29 cellular contexts compared by ENCODE assay signal in genomic region chr1:24178404-24178803, GRCh38. TPM values are rescaled to one million over a fixed set of nuclear protein-coding genes. Genes with fewer than 3 reads are reported as not detected.
"Had no signal": no experiment of that assay in that cellular context is flagged by ENCODE, and none has a peak within 500 bp of the region (broad histone marks: within the 10 kb centered on the region; RNA-seq: fewer than 3 reads in every experiment).

No MANE protein-coding gene starts in this region.

- H3K9me3 Mint-ChIP-seq: activated naive CD4-positive, alpha-beta T cell treated with anti-CD3 and anti-CD28 coated beads, Interleukin-2, amount 50 U/mL, for 24 hours; activated T-helper 2 cell treated with anti-CD3 and anti-CD28 coated beads, Interferon-gamma antibody, Interleukin-2, Interleukin-4, amounts not matched to agents 10 μg/mL and 5 μg/mL and 100 μg/mL, durations not matched to agents 14 hours and 24 hours and 36 hours; central memory CD8-positive, alpha-beta T cell; stimulated activated naive CD8-positive, alpha-beta T cell treated with anti-CD3 and anti-CD28 coated beads, Interleukin-15, amount 100 ng/mL, for 72 hours had no signal

- H3K4me3 Mint-ChIP-seq: activated CD4-positive, alpha-beta T cell treated with anti-CD3 and anti-CD28 coated beads for 36 hours; activated CD8-positive, alpha-beta memory T cell treated with anti-CD3 and anti-CD28 coated beads, Interleukin-2, amount 10 ng/mL, durations not matched to agents 7 days and 5 days; activated CD8-positive, alpha-beta T cell treated with anti-CD3 and anti-CD28 coated beads, Interleukin-2, amount 10 ng/mL, durations not matched to agents 7 days and 5 days; activated naive CD4-positive, alpha-beta T cell treated with anti-CD3 and anti-CD28 coated beads, Interleukin-2, amount 50 U/mL, for 24 hours; central memory CD8-positive, alpha-beta T cell; nephron progenitor cell; stimulated activated memory B cell treated with anti-CD40 and anti-IgM and Interleukin-4, amounts not matched to agents 10 μg/mL and 1 μg/mL and 100 μg/mL, for 72 hours; stimulated activated naive CD8-positive, alpha-beta T cell treated with anti-CD3 and anti-CD28 coated beads, Interleukin-15, amount 100 ng/mL, for 72 hours had no signal

- H3K36me3 ChIP-seq: gastroesophageal sphincter, ovary, sigmoid colon, upper lobe of right lung had no signal

- H3K27me3 ChIP-seq: gastroesophageal sphincter, hepatocyte, ovary, sigmoid colon, upper lobe of right lung had no signal

- H3K36me3 Mint-ChIP-seq: activated naive CD4-positive, alpha-beta T cell treated with anti-CD3 and anti-CD28 coated beads, Interleukin-2, amount 50 U/mL, for 24 hours had no signal

- H3K4me3 ChIP-seq: gastroesophageal sphincter, hepatocyte, ovary, sigmoid colon, smooth muscle cell, upper lobe of right lung had no signal

- H3K4me1 Mint-ChIP-seq: activated CD4-positive, alpha-beta T cell treated with anti-CD3 and anti-CD28 coated beads for 36 hours; activated CD8-positive, alpha-beta memory T cell treated with anti-CD3 and anti-CD28 coated beads, Interleukin-2, amount 10 ng/mL, durations not matched to agents 7 days and 5 days; activated naive CD4-positive, alpha-beta T cell treated with anti-CD3 and anti-CD28 coated beads, Interleukin-2, amount 50 U/mL, for 24 hours; nephron progenitor cell; stimulated activated naive CD8-positive, alpha-beta T cell treated with anti-CD3 and anti-CD28 coated beads, Interleukin-15, amount 100 ng/mL, for 72 hours had no signal

- H3K27ac ChIP-seq: gastroesophageal sphincter, hepatocyte, ovary, sigmoid colon, upper lobe of right lung had no signal

- H3K27ac Mint-ChIP-seq: activated CD4-positive, alpha-beta T cell treated with anti-CD3 and anti-CD28 coated beads for 36 hours; activated CD8-positive, alpha-beta memory T cell treated with anti-CD3 and anti-CD28 coated beads, Interleukin-2, amount 10 ng/mL, durations not matched to agents 7 days and 5 days; activated CD8-positive, alpha-beta T cell treated with anti-CD3 and anti-CD28 coated beads, Interleukin-2, amount 10 ng/mL, durations not matched to agents 7 days and 5 days; activated naive CD4-positive, alpha-beta T cell treated with anti-CD3 and anti-CD28 coated beads, Interleukin-2, amount 50 U/mL, for 24 hours; activated T-helper 2 cell treated with anti-CD3 and anti-CD28 coated beads, Interferon-gamma antibody, Interleukin-2, Interleukin-4, amounts not matched to agents 10 μg/mL and 5 μg/mL and 100 μg/mL, durations not matched to agents 14 hours and 24 hours and 36 hours; nephron progenitor cell; stimulated activated naive CD8-positive, alpha-beta T cell treated with anti-CD3 and anti-CD28 coated beads, Interleukin-15, amount 100 ng/mL, for 72 hours had no signal

- H3K27me3 Mint-ChIP-seq: activated CD4-positive, alpha-beta T cell treated with anti-CD3 and anti-CD28 coated beads for 36 hours; activated CD8-positive, alpha-beta memory T cell treated with anti-CD3 and anti-CD28 coated beads, Interleukin-2, amount 10 ng/mL, durations not matched to agents 7 days and 5 days; activated naive CD4-positive, alpha-beta T cell treated with anti-CD3 and anti-CD28 coated beads, Interleukin-2, amount 50 U/mL, for 24 hours; central memory CD8-positive, alpha-beta T cell; progenitor cell of endocrine pancreas; stimulated activated memory B cell treated with anti-CD40 and anti-IgM and Interleukin-4, amounts not matched to agents 10 μg/mL and 1 μg/mL and 100 μg/mL, for 72 hours; stimulated activated naive CD8-positive, alpha-beta T cell treated with anti-CD3 and anti-CD28 coated beads, Interleukin-15, amount 100 ng/mL, for 72 hours had no signal

- H3K4me1 ChIP-seq: gastroesophageal sphincter, sigmoid colon, upper lobe of right lung had no signal

- DNase-seq: activated CD4-positive, alpha-beta T cell treated with anti-CD3 and anti-CD28 coated beads for 36 hours; activated CD4-positive, CD25-positive, alpha-beta regulatory T cell; activated CD8-positive, alpha-beta memory T cell treated with anti-CD3 and anti-CD28 coated beads, Interleukin-2, amount 10 ng/mL, durations not matched to agents 7 days and 5 days; activated CD8-positive, alpha-beta T cell treated with anti-CD3 and anti-CD28 coated beads, Interleukin-2, amount 10 ng/mL, durations not matched to agents 7 days and 5 days; activated T-cell treated with anti-CD3 and anti-CD28 coated beads, Interleukin-2, amount 50 U/mL, for 48 hours; anterior cingulate cortex; dermis blood vessel endothelial cell; effector CD4-positive, alpha-beta T cell; left cardiac atrium; mammary epithelial cell; nephron progenitor cell; ovary; retina; sigmoid colon; stimulated activated CD4-positive, alpha-beta T cell treated with anti-CD3 and anti-CD28 coated beads, Interleukin-1b, Interleukin-23, amount 100 ng/mL, for 48 hours; stimulated activated CD4-positive, alpha-beta T cell treated with anti-CD3 and anti-CD28 coated beads, Interleukin-4, amount 100 ng/mL, for 4 hours; stimulated activated CD8-positive, alpha-beta memory T cell treated with anti-CD3 and anti-CD28 coated beads, Interleukin-4, amount 100 ng/mL, for 48 hours; stimulated activated naive CD8-positive, alpha-beta T cell treated with anti-CD3 and anti-CD28 coated beads, Interleukin-15, amount 100 ng/mL, for 72 hours; substantia nigra; upper lobe of right lung had no signal

- ATAC-seq: activated CD4-positive, alpha-beta T cell treated with anti-CD3 and anti-CD28 coated beads for 36 hours; activated CD8-positive, alpha-beta memory T cell treated with anti-CD3 and anti-CD28 coated beads, Interleukin-2, amount 10 ng/mL, durations not matched to agents 7 days and 5 days; activated CD8-positive, alpha-beta T cell treated with anti-CD3 and anti-CD28 coated beads, Interleukin-2, amount 10 ng/mL, durations not matched to agents 7 days and 5 days; gastroesophageal sphincter; left cardiac atrium; stimulated activated memory B cell treated with anti-CD40 and anti-IgM and Interleukin-4, amounts not matched to agents 10 μg/mL and 1 μg/mL and 100 μg/mL, for 72 hours; stimulated activated naive CD8-positive, alpha-beta T cell treated with anti-CD3 and anti-CD28 coated beads, Interleukin-15, amount 100 ng/mL, for 72 hours had no signal

- H3K9me3 ChIP-seq: ovary, sigmoid colon, upper lobe of right lung had no signal

RNA-seq across cellular contexts. Expression of gene IL22RA1, which starts 35.5 kb away (rescaled TPM):
- total RNA-seq: activated CD4-positive, alpha-beta T cell treated with anti-CD3 and anti-CD28 coated beads for 36 hours; activated CD8-positive, alpha-beta T cell treated with anti-CD3 and anti-CD28 coated beads, Interleukin-2, amount 10 ng/mL, durations not matched to agents 7 days and 5 days; activated T-helper 2 cell treated with anti-CD3 and anti-CD28 coated beads, Interferon-gamma antibody, Interleukin-2, Interleukin-4, amounts not matched to agents 10 μg/mL and 5 μg/mL and 100 μg/mL, durations not matched to agents 14 hours and 24 hours and 36 hours; dermis blood vessel endothelial cell; epithelial cell of proximal tubule had no signal
